ENCODE assay signal across 1 cellular context in genomic region chr2:106189764-106190468, GRCh38.
TF ChIP-seq lines count a peak whose summit lies in the region.

No MANE protein-coding gene starts in this region.

TF ChIP-seq in H1, 55 proteins besides CTCF, POLR2A, EP300 and RAD21:
- TF ChIP-seq ATF3 (IDR thresholded peaks at IDR 0.05; ENCODE audit: insufficient read depth, low read depth, low read length) (no peak), SP1 (IDR thresholded peaks at IDR 0.05; ENCODE audit: low read depth, low read length) (no peak), JUN (IDR thresholded peaks at IDR 0.05; ENCODE audit: low read depth, low read length) (no peak), MAFK (IDR thresholded peaks at IDR 0.05; ENCODE audit: low read depth, low read length) (no peak), CHD1 (IDR thresholded peaks at IDR 0.05; ENCODE audit: low read depth, low read length) (no peak), FOSL1 (IDR thresholded peaks at IDR 0.05; ENCODE audit: insufficient read depth, low read depth, low read length) (no peak), GTF2F1 (IDR thresholded peaks at IDR 0.05; ENCODE audit: borderline replicate concordance, low read depth, low read length) (no peak), CREB1 (IDR thresholded peaks at IDR 0.05) (no peak), SP2 (IDR thresholded peaks at IDR 0.05; ENCODE audit: low read length) (no peak), SIX5 (IDR thresholded peaks at IDR 0.05; ENCODE audit: low read depth, low read length) (no peak), MAX (IDR thresholded peaks at IDR 0.05) (no peak), E2F6 (IDR thresholded peaks at IDR 0.05) (no peak), NRF1 (IDR thresholded peaks at IDR 0.05; ENCODE audit: low read depth, low read length) (no peak), JUND (IDR thresholded peaks at IDR 0.05; ENCODE audit: low read length) (no peak), CTBP2 (IDR thresholded peaks at IDR 0.05; ENCODE audit: borderline replicate concordance, insufficient read depth, insufficient read length, low read length) (no peak), RBBP5 (IDR thresholded peaks at IDR 0.05; ENCODE audit: borderline replicate concordance, low read depth, low read length) (no peak)
